Comparison of ENCODE assay signal across 1 cellular context in the genomic region with DNA sequence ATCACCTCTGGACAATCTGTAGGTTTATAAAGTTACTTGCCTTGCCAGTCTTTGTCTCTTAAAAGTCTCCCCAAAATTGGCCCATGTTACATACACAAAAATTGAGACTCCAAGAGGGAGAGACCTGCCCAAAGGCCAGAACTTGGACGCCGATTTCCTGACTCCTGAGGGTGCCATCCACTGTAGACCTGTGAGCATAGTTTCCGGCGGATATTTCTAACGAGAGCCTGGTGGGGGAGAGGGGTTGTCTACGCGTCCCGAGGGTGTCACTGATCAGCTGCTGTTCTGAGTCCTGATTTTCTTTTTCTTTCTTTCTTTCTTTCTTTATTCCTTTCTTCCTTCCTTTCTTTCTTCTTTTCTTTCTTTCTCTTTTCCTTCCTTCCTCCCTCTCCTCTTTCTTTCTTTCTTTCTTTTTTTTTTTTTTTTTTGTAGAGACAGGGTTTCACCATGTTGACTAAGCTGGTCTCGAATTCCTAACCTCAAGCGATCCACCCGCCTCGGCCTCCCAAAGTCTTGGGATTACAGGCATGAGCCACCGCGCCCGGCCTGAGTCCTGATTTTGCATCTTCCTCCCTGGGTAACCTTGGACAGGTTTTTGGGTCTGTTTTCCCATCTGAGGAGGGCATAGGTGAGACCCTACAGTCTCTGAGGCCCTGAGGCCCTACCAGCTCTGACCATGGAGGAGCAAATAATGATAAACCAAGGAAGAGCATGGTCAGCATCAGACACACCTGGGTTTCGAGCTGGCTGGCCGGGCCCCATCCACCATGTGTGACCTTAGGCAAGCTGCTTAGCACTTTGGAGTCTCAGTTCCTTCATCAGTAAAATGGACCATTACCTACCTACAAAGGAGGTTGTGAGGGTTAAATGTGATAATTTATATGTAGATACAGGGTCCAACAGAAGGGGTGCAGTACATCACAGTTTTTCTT.
TF ChIP-seq lines count a peak whose summit lies in the region.

No MANE protein-coding gene starts in this region.

TF ChIP-seq in SK-N-SH treated with all-trans-retinoic acid at 6 μM for 48 hours, 23 proteins besides CTCF, POLR2A, EP300 and RAD21 (continued from another document):
- TF ChIP-seq, protein P1, sequence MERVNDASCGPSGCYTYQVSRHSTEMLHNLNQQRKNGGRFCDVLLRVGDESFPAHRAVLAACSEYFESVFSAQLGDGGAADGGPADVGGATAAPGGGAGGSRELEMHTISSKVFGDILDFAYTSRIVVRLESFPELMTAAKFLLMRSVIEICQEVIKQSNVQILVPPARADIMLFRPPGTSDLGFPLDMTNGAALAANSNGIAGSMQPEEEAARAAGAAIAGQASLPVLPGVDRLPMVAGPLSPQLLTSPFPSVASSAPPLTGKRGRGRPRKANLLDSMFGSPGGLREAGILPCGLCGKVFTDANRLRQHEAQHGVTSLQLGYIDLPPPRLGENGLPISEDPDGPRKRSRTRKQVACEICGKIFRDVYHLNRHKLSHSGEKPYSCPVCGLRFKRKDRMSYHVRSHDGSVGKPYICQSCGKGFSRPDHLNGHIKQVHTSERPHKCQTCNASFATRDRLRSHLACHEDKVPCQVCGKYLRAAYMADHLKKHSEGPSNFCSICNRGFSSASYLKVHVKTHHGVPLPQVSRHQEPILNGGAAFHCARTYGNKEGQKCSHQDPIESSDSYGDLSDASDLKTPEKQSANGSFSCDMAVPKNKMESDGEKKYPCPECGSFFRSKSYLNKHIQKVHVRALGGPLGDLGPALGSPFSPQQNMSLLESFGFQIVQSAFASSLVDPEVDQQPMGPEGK (CRISPR knock-in tag; IDR thresholded peaks at IDR 0.05; ENCODE audit: borderline replicate concordance) = no peak
- TF ChIP-seq GLIS3 (CRISPR knock-in tag; IDR thresholded peaks at IDR 0.05) (no peak), ARNTL (CRISPR knock-in tag; IDR thresholded peaks at IDR 0.05; ENCODE audit: borderline replicate concordance, low read depth) (no peak), PPARA (CRISPR knock-in tag; IDR thresholded peaks at IDR 0.05; ENCODE audit: borderline replicate concordance) (no peak), ISL1 (CRISPR knock-in tag; IDR thresholded peaks at IDR 0.05) (no peak), RARB (CRISPR knock-in tag; IDR thresholded peaks at IDR 0.05) (no peak), ZFP3 (CRISPR knock-in tag; IDR thresholded peaks at IDR 0.05) (no peak), CSRNP3 (CRISPR knock-in tag; IDR thresholded peaks at IDR 0.05) (no peak), ZNF565 (CRISPR knock-in tag; conservative IDR thresholded peaks at IDR 0.05; ENCODE audit: low read depth) (no peak), TCF4 (CRISPR knock-in tag; IDR thresholded peaks at IDR 0.05; ENCODE audit: borderline replicate concordance) (no peak), TSHZ2 (CRISPR knock-in tag; IDR thresholded peaks at IDR 0.05) (no peak), TOX (CRISPR knock-in tag; IDR thresholded peaks at IDR 0.05; ENCODE audit: borderline replicate concordance) (no peak), ESRRG (CRISPR knock-in tag; IDR thresholded peaks at IDR 0.05) (no peak), ZC3H10 (CRISPR knock-in tag; IDR thresholded peaks at IDR 0.05) (no peak)
TF ChIP-seq in SK-N-SH treated with all-trans-retinoic acid at 6 μM for 48 hours: peak in this region for 0.
